20 cellular contexts compared by ENCODE assay signal in genomic region chr11:103420593-103420992, GRCh38.
DNase-seq lines count a peak whose midpoint lies in the region; ATAC-seq, FAIRE-seq and TF ChIP-seq lines count a peak whose summit lies in the region.
"Had no signal": no experiment of that assay in that cellular context is flagged by ENCODE, and none has a peak within 500 bp of the region (broad histone marks: within the 10 kb centered on the region; RNA-seq: fewer than 3 reads in every experiment).

No MANE protein-coding gene starts in this region.

- FAIRE-seq in bronchial epithelial cell (lab: Jason Lieb, UNC): no peak
- no peak for FAIRE-seq in H54 (lab: Jason Lieb, UNC)
- FAIRE-seq: GM12892 had no signal

- no peak overlapping the region for H3K4me3 ChIP-seq in bronchial epithelial cell (ENCODE audit: low read depth, low read length)
- H3K4me3 ChIP-seq: psoas muscle, SJSA1, testis had no signal

- no peaks in the 10 kb centered on the region for H3K27me3 ChIP-seq in bronchial epithelial cell (ENCODE audit: control insufficient read depth, insufficient read depth, low read length)
- H3K27me3 ChIP-seq: BE2C, SJSA1, testis had no signal

- H3K36me3 ChIP-seq in bronchial epithelial cell (ENCODE audit: control insufficient read depth, insufficient read depth, low read length): no peaks in the 10 kb centered on the region
- H3K36me3 ChIP-seq: BE2C, SJSA1 had no signal

- no peak for TF ChIP-seq CTCF in bronchial epithelial cell (IDR thresholded peaks at IDR 0.05; ENCODE audit: insufficient read depth, low read length, severe bottlenecking)

- no peak for TF ChIP-seq POLR2A in H54 (IDR thresholded peaks at IDR 0.05; ENCODE audit: low read depth, low read length)

- ATAC-seq in GM19351 (IDR thresholded peaks at IDR 0.05; ENCODE audit: unreplicated experiment) (peak; percentile 64), GM18861 (IDR thresholded peaks at IDR 0.05; ENCODE audit: unreplicated experiment) (no peak), HG03139 (IDR thresholded peaks at IDR 0.05; ENCODE audit: unreplicated experiment) (no peak)
- ATAC-seq: effector memory CD8-positive, alpha-beta T cell; HCT116; PC-3; psoas muscle had no signal

- peak; percentile 75 for DNase-seq in HT1080 (ENCODE audit: low read depth)
- peak; percentile 21 for DNase-seq in bronchial epithelial cell (ENCODE audit: low read depth)
- DNase-seq in kidney tubule cell (ENCODE audit: low spot score): peak; percentile 71
- DNase-seq in H54 (ENCODE audit: insufficient read length, low spot score): no peak
- no peak for DNase-seq in A172 (ENCODE audit: low spot score)
- DNase-seq: activated B cell treated with CpG ODN at 0.5 μM for 24 hours; activated CD8-positive, alpha-beta memory T cell treated with anti-CD3 and anti-CD28 coated beads for 24 hours; BE2C; effector memory CD8-positive, alpha-beta T cell; KG1; NCI-H526 treated with DMSO at 0.1 percent for 48 hours; PC-3; psoas muscle; testis had no signal

Comparison
In these comparisons a context has a peak if more than half of its experiments do, and no peak if none do; other contexts are left out.
1. DNase-seq: peak in HT1080 (single experiment), bronchial epithelial cell (single experiment) and kidney tubule cell (single experiment); none in H54 (single experiment) and A172 (single experiment).